In the genomic region with DNA sequence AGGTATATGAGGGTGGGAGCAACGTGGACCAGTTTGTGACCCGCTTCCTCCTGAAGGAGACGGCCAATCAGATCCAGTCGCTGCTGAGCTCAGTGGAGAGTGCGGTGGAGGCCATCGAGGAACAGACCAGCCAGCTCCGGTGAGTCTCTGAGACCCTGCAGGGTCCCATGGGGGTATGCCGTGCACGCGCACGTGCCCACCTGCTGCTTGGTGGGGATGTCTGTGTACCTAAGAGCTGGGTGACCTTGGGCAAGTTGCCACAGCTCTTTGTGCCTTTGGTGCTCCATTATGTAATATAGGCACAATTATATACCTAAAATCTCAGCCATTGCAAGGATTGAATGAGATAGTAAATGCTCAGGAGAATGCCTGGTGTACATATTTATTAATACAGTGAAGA, we compare ENCODE assay signal across 21 cellular contexts. TPM values are rescaled to one million over a fixed set of nuclear protein-coding genes. Genes with fewer than 3 reads are reported as not detected.
DNase-seq lines count a peak whose midpoint lies in the region; ATAC-seq, FAIRE-seq and TF ChIP-seq lines count a peak whose summit lies in the region.
"Had no signal": no experiment of that assay in that cellular context is flagged by ENCODE, and none has a peak within 500 bp of the region (broad histone marks: within the 10 kb centered on the region; RNA-seq: fewer than 3 reads in every experiment).

No MANE protein-coding gene starts in this region.

- H3K36me3 ChIP-seq in HepG2 (replicated peaks in 1 of 2; ENCODE audit: control insufficient read depth in 1 of 2, insufficient read depth in 2 of 2, low read length in 2 of 2) (no peaks in the 10 kb centered on the region), right lobe of liver (peaks cover 0 to 92% (median 12%) of the 10 kb centered on the region in 4 donors)
- H3K36me3 ChIP-seq: BLaER1 had no signal

- no peak overlapping the region for H3K9ac ChIP-seq in HepG2 (ENCODE audit: insufficient read depth, low read depth, low read length)
- H3K9ac ChIP-seq: BLaER1 had no signal

- TF ChIP-seq EP300 in HepG2 (IDR thresholded peaks at IDR 0.05; ENCODE audit: low read depth in 2 of 2, low read length in 2 of 2) (no peak), HepG2 (CRISPR knock-in tag; IDR thresholded peaks at IDR 0.05; ENCODE audit: borderline replicate concordance) (no peak)

- TF ChIP-seq CTCF in HepG2 (CRISPR knock-in tag; IDR thresholded peaks at IDR 0.05) (no peak), right lobe of liver (IDR thresholded peaks at IDR 0.05) (no peak), neural crest cell (conservative IDR thresholded peaks at IDR 0.05) (no peak), lower leg skin (IDR thresholded peaks at IDR 0.05) (no peak)

- no peak overlapping the region for H3K4me2 ChIP-seq in HepG2 (ENCODE audit: low read depth, low read length)
- H3K4me2 ChIP-seq: BLaER1 had no signal

- no TSS peak for BruUV-seq in HepG2 (replicated peaks; lab: Mats Ljungman, UMichigan)

- H3K4me1 ChIP-seq in HepG2 (ENCODE audit: insufficient read depth, low read length) (peaks cover 25% of the 10 kb centered on the region), right lobe of liver (peaks cover 0 to 5% (median 0%) of the 10 kb centered on the region in 4 donors)

- no peaks in the 10 kb centered on the region for H3K79me2 ChIP-seq in HepG2 (ENCODE audit: insufficient read depth, low read length)

- DNase-seq in NCI-H1105 treated with DMSO at 0.1 percent for 48 hours (lab: John Stamatoyannopoulos, UW) (peak; percentile 1), NCI-H1105 (lab: John Stamatoyannopoulos, UW) (no peak), HepG2 (ENCODE audit: low spot score) (no peak), right lobe of liver (no peak), neural crest cell (ENCODE audit: low read depth, low spot score) (no peak), lower leg skin (ENCODE audit: low spot score in 2 of 2) (no peak), KBM-7 (no peak)
- DNase-seq: 8988T; Calu3; CD8-positive, alpha-beta T cell; DMS79 treated with DMSO at 0.1 percent for 48 hours; GF-D8; GOT3; H7 had no signal

- in situ Hi-C loops in HepG2 (cut with HindIII; ENCODE audit: extremely low pct_ligation_motif_present, low pct_unique_long_range_greater_than_20kb) (no loop called here), KBM-7 (cut with MboI; ENCODE audit: low pct_unique_long_range_greater_than_20kb, low sequenced_read_pairs) (no loop called here)

- no peak overlapping the region for H3K4me3 Mint-ChIP-seq in neural crest cell
- H3K4me3 Mint-ChIP-seq: CD8-positive, alpha-beta T cell had no signal

- no peaks in the 10 kb centered on the region for H3K27me3 Mint-ChIP-seq in neural crest cell (ENCODE audit: low read depth)

- TF ChIP-seq RAD21 in HepG2 (CRISPR knock-in tag; IDR thresholded peaks at IDR 0.05) = no peak

- no peaks in the 10 kb centered on the region for H4K20me1 ChIP-seq in HepG2 (ENCODE audit: insufficient read depth, low read length)
- H4K20me1 ChIP-seq: BLaER1 had no signal

- ATAC-seq in HepG2 = no peak
- no peak for ATAC-seq in right lobe of liver
- ATAC-seq in GM21381 (IDR thresholded peaks at IDR 0.05; ENCODE audit: unreplicated experiment) = no peak
- ATAC-seq: CD8-positive, alpha-beta T cell; HCT116 had no signal

- H3K9me3 Mint-ChIP-seq in neural crest cell = no peaks in the 10 kb centered on the region
- H3K9me3 Mint-ChIP-seq: CD8-positive, alpha-beta T cell had no signal

- intact Hi-C loops in HepG2 (cut with micrococcal nuclease; ENCODE audit: unreplicated experiment) (no loop called here), right lobe of liver (cut with DNase I) (no loop called here), lower leg skin (cut with DNase I; ENCODE audit: low total_unique reads) (loop anchor here (10.0 kb wide), 1 partner anchor 146 kb away; no protein-coding TSS in a partner anchor)

- CTCF ChIA-PET in HepG2 (lab: Yijun Ruan, JAX; ENCODE audit: low intra/inter-chr PET ratio, low total read pairs) = no interaction called here

- no peak for TF ChIP-seq POLR2A in HepG2 (IDR thresholded peaks at IDR 0.05; ENCODE audit: insufficient read depth in 1 of 2, low read depth in 2 of 2, low read length in 2 of 2)
- no peak for TF ChIP-seq POLR2A in right lobe of liver (IDR thresholded peaks at IDR 0.05)
- TF ChIP-seq POLR2A in lower leg skin (IDR thresholded peaks at IDR 0.05) = no peak

- H3K36me3 Mint-ChIP-seq in neural crest cell (ENCODE audit: low read depth) = no peaks in the 10 kb centered on the region
- H3K36me3 Mint-ChIP-seq: CD8-positive, alpha-beta T cell had no signal

- no peak overlapping the region for H3K27ac ChIP-seq in HepG2 (ENCODE audit: extremely low read length, insufficient read depth, low read length)
- H3K27ac ChIP-seq in right lobe of liver = no peak overlapping the region
- H3K27ac ChIP-seq: BLaER1 had no signal

- H3K9me3 ChIP-seq in HepG2 (ENCODE audit: low read length) (no peaks in the 10 kb centered on the region), right lobe of liver (no peaks in the 10 kb centered on the region)
- H3K9me3 ChIP-seq: BLaER1 had no signal

- no peak for FAIRE-seq in HepG2 (lab: Jason Lieb, UNC)
- FAIRE-seq: HTR-8/SVneo had no signal

- H3K27me3 ChIP-seq in HepG2 (ENCODE audit: control insufficient read depth in 1 of 2, insufficient read depth in 2 of 2, low read length in 2 of 2) = peaks cover 1 to 29% of the 10 kb centered on the region in 2 experiments; a peak in 4 of 5 replicates
- no peaks in the 10 kb centered on the region for H3K27me3 ChIP-seq in right lobe of liver
- H3K27me3 ChIP-seq: BLaER1 had no signal

- no peak overlapping the region for H2AFZ ChIP-seq in HepG2 (ENCODE audit: low read length)

- 34% methylated on average over 9 of the region's 11 CpGs for WGBS in HepG2 (ENCODE audit: low lambda C conversion rate)
- 81% methylated on average over 3 of the region's 11 CpGs for WGBS in right lobe of liver (ENCODE audit: insufficient coverage, low coverage, low lambda C conversion rate, missing lambda C conversion rate)
- WGBS in lower leg skin, 2 donors = 89 to 95% methylated on average over 11 of the region's 11 CpGs

- POLR2A ChIA-PET in HepG2 (lab: Yijun Ruan, JAX) = interaction anchor here (1.3 kb wide), 1 partner anchor 48 kb away, joined by 3 read pairs; no protein-coding TSS in a partner anchor

- H3K27ac Mint-ChIP-seq in neural crest cell (ENCODE audit: unreplicated experiment) = peak overlapping the region; percentile 89
- H3K27ac Mint-ChIP-seq: CD8-positive, alpha-beta T cell had no signal

- H3K4me3 ChIP-seq in HepG2 (replicated peaks in 1 of 3; ENCODE audit: insufficient read depth in 1 of 3, low read depth in 2 of 3, low read length in 3 of 3) (no peak overlapping the region), right lobe of liver (no peak overlapping the region), lower leg skin (ENCODE audit: low read depth, poor library complexity, severe bottlenecking) (no peak overlapping the region)
- H3K4me3 ChIP-seq: BLaER1 had no signal

- H3K4me1 Mint-ChIP-seq in neural crest cell = peaks cover 47% of the 10 kb centered on the region

RNA-seq across cellular contexts. Expression of a gene that starts 22.4 kb away (rescaled TPM):
- total RNA-seq in HepG2 (2016; rRNA removed; fragmentation: Illumina TruSeq; extraction: Trizol) = 0.49 TPM in 1 of 2 replicates, not detected in the other
- total RNA-seq in HepG2 (2016; cell fraction: cytosol; rRNA removed; fragmentation: Illumina TruSeq; extraction: Trizol; ENCODE audit: low read depth) = not detected in 2 replicates
- total RNA-seq in HepG2 (2016; cell fraction: insoluble cytoplasmic fraction; rRNA removed; fragmentation: Illumina TruSeq; extraction: Trizol) = not detected in 2 replicates
- not detected in 2 replicates for total RNA-seq in HepG2 (2016; cell fraction: membrane; rRNA removed; fragmentation: Illumina TruSeq; extraction: Trizol)
- not detected in 2 replicates for total RNA-seq in HepG2 (2016; cell fraction: nucleus; rRNA removed; fragmentation: Illumina TruSeq; extraction: Trizol)
- polyA plus RNA-seq in HepG2 (2011; rRNA removed) = 0.21 TPM in 1 of 2 replicates, not detected in the other
- polyA plus RNA-seq in HepG2 (2011; cell fraction: cytosol; rRNA removed) = 0.05 TPM in 1 of 2 replicates, not detected in the other
- 0.77 and 1.2 TPM in 2 replicates for polyA plus RNA-seq in HepG2 (2011; cell fraction: nucleus; rRNA removed)
- polyA plus RNA-seq in HepG2 (2012) = not detected in 2 replicates
- not detected in 2 replicates for polyA plus RNA-seq in HepG2 (2016; cell fraction: cytosol; fragmentation: Illumina TruSeq; extraction: Trizol; ENCODE audit: low read depth)
- polyA plus RNA-seq in HepG2 (2016; cell fraction: insoluble cytoplasmic fraction; fragmentation: Illumina TruSeq; extraction: Trizol; ENCODE audit: low read depth) = not detected in 2 replicates
- not detected in 2 replicates for polyA plus RNA-seq in HepG2 (2016; cell fraction: membrane; fragmentation: Illumina TruSeq; extraction: Trizol; ENCODE audit: low read depth)
- polyA plus RNA-seq in HepG2 (2016; cell fraction: nucleus; fragmentation: Illumina TruSeq; extraction: Trizol; ENCODE audit: insufficient read depth, low read depth) = not detected in 2 replicates
- polyA minus RNA-seq in HepG2 (2011; rRNA and poly(A)+ RNA removed; ENCODE audit: low replicate concordance) = 0.21 TPM in 1 of 2 replicates, not detected in the other
- not detected in 2 replicates for polyA minus RNA-seq in HepG2 (2011; cell fraction: cytosol; rRNA and poly(A)+ RNA removed)
- polyA minus RNA-seq in HepG2 (2011; cell fraction: nucleus; rRNA and poly(A)+ RNA removed) = 0.62 TPM in 1 of 2 replicates, not detected in the other
- total RNA-seq in right lobe of liver = 10 to 100 TPM in 3 of 6 experiments, 1 to 10 TPM in 2, under 1 TPM in 1; 0.56 to 26.8 (median 7.1) TPM
- 16.2 and 19.6 TPM in 2 replicates for total RNA-seq in neural crest cell
- not detected for total RNA-seq in lower leg skin
- total RNA-seq: CD8-positive, alpha-beta T cell had no signal

RNA-seq across cellular contexts. Expression of a gene that starts 37.5 kb away (rescaled TPM):
- total RNA-seq in HepG2 (2016; rRNA removed; fragmentation: Illumina TruSeq; extraction: Trizol) = 18.1 and 27.1 TPM in 2 replicates
- 11.4 and 11.5 TPM in 2 replicates for total RNA-seq in HepG2 (2016; cell fraction: cytosol; rRNA removed; fragmentation: Illumina TruSeq; extraction: Trizol; ENCODE audit: low read depth)
- 18.2 and 24.7 TPM in 2 replicates for total RNA-seq in HepG2 (2016; cell fraction: insoluble cytoplasmic fraction; rRNA removed; fragmentation: Illumina TruSeq; extraction: Trizol)
- 21.9 and 22.1 TPM in 2 replicates for total RNA-seq in HepG2 (2016; cell fraction: membrane; rRNA removed; fragmentation: Illumina TruSeq; extraction: Trizol)
- 32.7 and 36.4 TPM in 2 replicates for total RNA-seq in HepG2 (2016; cell fraction: nucleus; rRNA removed; fragmentation: Illumina TruSeq; extraction: Trizol)
- polyA plus RNA-seq in HepG2 (2011; rRNA removed) = 20.5 and 26.5 TPM in 2 replicates
- 14.6 and 23.2 TPM in 2 replicates for polyA plus RNA-seq in HepG2 (2011; cell fraction: cytosol; rRNA removed)
- polyA plus RNA-seq in HepG2 (2011; cell fraction: nucleus; rRNA removed) = 50.0 and 59.1 TPM in 2 replicates
- 20.8 and 24.1 TPM in 2 replicates for polyA plus RNA-seq in HepG2 (2012)
- 5.0 and 5.2 TPM in 2 replicates for polyA plus RNA-seq in HepG2 (2016; cell fraction: cytosol; fragmentation: Illumina TruSeq; extraction: Trizol; ENCODE audit: low read depth)
- polyA plus RNA-seq in HepG2 (2016; cell fraction: insoluble cytoplasmic fraction; fragmentation: Illumina TruSeq; extraction: Trizol; ENCODE audit: low read depth) = 24.2 and 30.6 TPM in 2 replicates
- polyA plus RNA-seq in HepG2 (2016; cell fraction: membrane; fragmentation: Illumina TruSeq; extraction: Trizol; ENCODE audit: low read depth) = 6.9 and 8.0 TPM in 2 replicates
- 47.7 and 49.4 TPM in 2 replicates for polyA plus RNA-seq in HepG2 (2016; cell fraction: nucleus; fragmentation: Illumina TruSeq; extraction: Trizol; ENCODE audit: insufficient read depth, low read depth)
- 5.0 and 29.3 TPM in 2 replicates for polyA minus RNA-seq in HepG2 (2011; rRNA and poly(A)+ RNA removed; ENCODE audit: low replicate concordance)
- 11.4 and 16.2 TPM in 2 replicates for polyA minus RNA-seq in HepG2 (2011; cell fraction: cytosol; rRNA and poly(A)+ RNA removed)
- polyA minus RNA-seq in HepG2 (2011; cell fraction: nucleus; rRNA and poly(A)+ RNA removed) = 49.3 and 51.1 TPM in 2 replicates
- 100 to 1,000 TPM in 1 of 6 experiments, 10 to 100 TPM in 5; 40.1 to 170 (median 53.9) TPM for total RNA-seq in right lobe of liver
- 2.4 and 3.0 TPM in 2 replicates for total RNA-seq in neural crest cell
- 1 to 10 TPM; 1.1 to 3.2 (median 2.4) TPM for total RNA-seq in lower leg skin

RNA-seq across cellular contexts. Expression of a gene that starts 52.1 kb away (rescaled TPM):
- 0.24 TPM in 1 of 2 replicates, not detected in the other for total RNA-seq in HepG2 (2016; rRNA removed; fragmentation: Illumina TruSeq; extraction: Trizol)
- not detected in 2 replicates for total RNA-seq in HepG2 (2016; cell fraction: cytosol; rRNA removed; fragmentation: Illumina TruSeq; extraction: Trizol; ENCODE audit: low read depth)
- total RNA-seq in HepG2 (2016; cell fraction: insoluble cytoplasmic fraction; rRNA removed; fragmentation: Illumina TruSeq; extraction: Trizol) = not detected in 2 replicates
- 0.31 TPM in 1 of 2 replicates, not detected in the other for total RNA-seq in HepG2 (2016; cell fraction: membrane; rRNA removed; fragmentation: Illumina TruSeq; extraction: Trizol)
- total RNA-seq in HepG2 (2016; cell fraction: nucleus; rRNA removed; fragmentation: Illumina TruSeq; extraction: Trizol) = not detected in 2 replicates
- 0.37 and 0.61 TPM in 2 replicates for polyA plus RNA-seq in HepG2 (2011; rRNA removed)
- polyA plus RNA-seq in HepG2 (2011; cell fraction: cytosol; rRNA removed) = 0.30 and 0.38 TPM in 2 replicates
- 0.16 and 0.71 TPM in 2 replicates for polyA plus RNA-seq in HepG2 (2011; cell fraction: nucleus; rRNA removed)
- 0.13 TPM in 1 of 2 replicates, not detected in the other for polyA plus RNA-seq in HepG2 (2012)
- polyA plus RNA-seq in HepG2 (2016; cell fraction: cytosol; fragmentation: Illumina TruSeq; extraction: Trizol; ENCODE audit: low read depth) = not detected in 2 replicates
- polyA plus RNA-seq in HepG2 (2016; cell fraction: insoluble cytoplasmic fraction; fragmentation: Illumina TruSeq; extraction: Trizol; ENCODE audit: low read depth) = not detected in 2 replicates
- not detected in 2 replicates for polyA plus RNA-seq in HepG2 (2016; cell fraction: membrane; fragmentation: Illumina TruSeq; extraction: Trizol; ENCODE audit: low read depth)
- polyA plus RNA-seq in HepG2 (2016; cell fraction: nucleus; fragmentation: Illumina TruSeq; extraction: Trizol; ENCODE audit: insufficient read depth, low read depth) = not detected in 2 replicates
- polyA minus RNA-seq in HepG2 (2011; rRNA and poly(A)+ RNA removed; ENCODE audit: low replicate concordance) = 0.36 TPM in 1 of 2 replicates, not detected in the other
- not detected in 2 replicates for polyA minus RNA-seq in HepG2 (2011; cell fraction: cytosol; rRNA and poly(A)+ RNA removed)
- not detected in 2 replicates for polyA minus RNA-seq in HepG2 (2011; cell fraction: nucleus; rRNA and poly(A)+ RNA removed)
- not detected for total RNA-seq in right lobe of liver
- not detected in 2 replicates for total RNA-seq in neural crest cell
- not detected for total RNA-seq in lower leg skin
- total RNA-seq: A673; Calu3; CD8-positive, alpha-beta T cell; H7 had no signal
- polyA plus RNA-seq: AG04450, CD14-positive monocyte had no signal
